38 cellular contexts compared by ENCODE assay signal in genomic region chr13:27774651-27775050, GRCh38. TPM values are rescaled to one million over a fixed set of nuclear protein-coding genes. Genes with fewer than 3 reads are reported as not detected.
A peak's percentile ranks its signal among the peaks of the same experiment; 100 is the strongest.
DNase-seq lines count a peak whose midpoint lies in the region; ATAC-seq, FAIRE-seq and TF ChIP-seq lines count a peak whose summit lies in the region.
"Had no signal": no experiment of that assay in that cellular context is flagged by ENCODE, and none has a peak within 500 bp of the region (broad histone marks: within the 10 kb centered on the region; RNA-seq: fewer than 3 reads in every experiment).

No MANE protein-coding gene starts in this region.

- H3K27me3 Mint-ChIP-seq in immature natural killer cell (ENCODE audit: low read depth in 3 of 3), result peaks cover 6 to 24% (median 10%) of the 10 kb centered on the region in 3 donors

- peaks cover 15% of the 10 kb centered on the region for H3K27me3 ChIP-seq in upper lobe of right lung
- H3K27me3 ChIP-seq: BLaER1 had no signal

- intact Hi-C loops in upper lobe of right lung (cut with DNase I), result no loop called here

- no peak for TF ChIP-seq POLR2A in GM12891 (IDR thresholded peaks at IDR 0.05; ENCODE audit: low read depth, low read length)

- no peak for FAIRE-seq in GM12891 (lab: Jason Lieb, UNC)
- FAIRE-seq: astrocyte had no signal

- H3K4me3 Mint-ChIP-seq in immature natural killer cell, result no peak overlapping the region
- H3K4me3 Mint-ChIP-seq: activated CD4-positive, alpha-beta T cell treated with anti-CD3 and anti-CD28 coated beads for 36 hours; dendritic cell treated with granulocyte-macrophage colony-stimulating factor and Interleukin-4, amounts not matched to agents 40 ng/mL and 50 ng/mL, for 4 days; neural progenitor cell; T-helper 17 cell had no signal

- TF ChIP-seq CTCF in upper lobe of right lung (IDR thresholded peaks at IDR 0.05), result no peak

- no peaks in the 10 kb centered on the region for H3K36me3 ChIP-seq in upper lobe of right lung
- H3K36me3 ChIP-seq: BLaER1, esophagus squamous epithelium, neural progenitor cell, suprapubic skin had no signal

- H3K27ac Mint-ChIP-seq in immature natural killer cell, result no peak overlapping the region
- H3K27ac Mint-ChIP-seq: activated CD4-positive, alpha-beta T cell treated with anti-CD3 and anti-CD28 coated beads for 36 hours; dendritic cell treated with granulocyte-macrophage colony-stimulating factor and Interleukin-4, amounts not matched to agents 40 ng/mL and 50 ng/mL, for 4 days; neural progenitor cell; T-helper 17 cell had no signal

- no peaks in the 10 kb centered on the region for H3K9me3 Mint-ChIP-seq in immature natural killer cell
- H3K9me3 Mint-ChIP-seq: dendritic cell treated with granulocyte-macrophage colony-stimulating factor and Interleukin-4, amounts not matched to agents 40 ng/mL and 50 ng/mL, for 4 days had no signal

- no peak overlapping the region for H3K4me3 ChIP-seq in upper lobe of right lung
- H3K4me3 ChIP-seq: BLaER1, esophagus squamous epithelium, hepatocyte, neural progenitor cell, suprapubic skin had no signal

- no peaks in the 10 kb centered on the region for H3K36me3 Mint-ChIP-seq in immature natural killer cell
- H3K36me3 Mint-ChIP-seq: neural progenitor cell had no signal

- peak; percentile 33 for ATAC-seq in HG02885 (IDR thresholded peaks at IDR 0.05; ENCODE audit: poor library complexity, unreplicated experiment)
- ATAC-seq in upper lobe of right lung, result no peak
- no peak for ATAC-seq in HG03520 (IDR thresholded peaks at IDR 0.05; ENCODE audit: unreplicated experiment)
- ATAC-seq: activated CD4-positive, alpha-beta T cell treated with anti-CD3 and anti-CD28 coated beads for 36 hours; left colon; sciatic nerve; SK-N-SH treated with all-trans-retinoic acid at 6 μM for 48 hours; T-helper 17 cell had no signal

- DNase-seq in GM12891 (ENCODE audit: insufficient read length, low spot score) (no peak), NOMO-1 treated with dmso at 0.1 percent for 144 hours (lab: John Stamatoyannopoulos, UW; ENCODE audit: unreplicated experiment) (peak; percentile 68), germinal center (ENCODE audit: low spot score) (peak; percentile 25), DMS53 treated with DMSO at 0.1 percent for 48 hours (lab: John Stamatoyannopoulos, UW; ENCODE audit: unreplicated experiment) (no peak), upper lobe of right lung (no peak), immature natural killer cell (no peak)
- DNase-seq: ACHN; activated CD4-positive, alpha-beta T cell treated with anti-CD3 and anti-CD28 coated beads for 36 hours; activated gamma-delta T cell; activated T-cell treated with anti-CD3 and anti-CD28 coated beads, Interleukin-2, amount 50 U/mL, for 1 hour; central memory CD4-positive, alpha-beta T cell; COR-L47; DMS79; esophagus squamous epithelium; foreskin melanocyte; GDM1; HCEC 1CT; left colon; mammary epithelial cell; NCI-H1048; NCI-H187 treated with DMSO at 0.1 percent for 48 hours; NCI-H524 treated with DMSO at 0.1 percent for 48 hours; stimulated activated CD4-positive, alpha-beta T cell treated with anti-CD3 and anti-CD28 coated beads, Interleukin-12 subunit alpha, Interleukin-12 subunit beta, amount 100 ng/mL, for 4 hours; stimulated activated CD4-positive, alpha-beta T cell treated with anti-CD3 and anti-CD28 coated beads, Interleukin-4, amount 100 ng/mL, for 4 hours; stimulated activated naive CD4-positive, alpha-beta T cell; T-helper 17 cell had no signal

- no peaks in the 10 kb centered on the region for H3K4me1 Mint-ChIP-seq in immature natural killer cell
- H3K4me1 Mint-ChIP-seq: activated CD4-positive, alpha-beta T cell treated with anti-CD3 and anti-CD28 coated beads for 36 hours had no signal

- no peaks in the 10 kb centered on the region for H3K9me3 ChIP-seq in upper lobe of right lung
- H3K9me3 ChIP-seq: BLaER1, esophagus squamous epithelium, suprapubic skin had no signal

- no peaks in the 10 kb centered on the region for H3K4me1 ChIP-seq in upper lobe of right lung
- H3K4me1 ChIP-seq: esophagus squamous epithelium, parathyroid adenoma, suprapubic skin had no signal

- H3K27ac ChIP-seq in upper lobe of right lung, result no peak overlapping the region
- H3K27ac ChIP-seq: BLaER1, esophagus squamous epithelium, hepatocyte, neural progenitor cell, parathyroid adenoma, suprapubic skin had no signal

TF ChIP-seq in GM12891, 5 proteins besides CTCF, POLR2A, EP300 and RAD21:
- TF ChIP-seq SPI1 (IDR thresholded peaks at IDR 0.05; ENCODE audit: low read depth, low read length) (peak; percentile 69), POU2F2 (IDR thresholded peaks at IDR 0.05; ENCODE audit: low read depth, low read length) (no peak), PAX5 (IDR thresholded peaks at IDR 0.05; ENCODE audit: insufficient read depth, low read length, severe bottlenecking) (no peak), TAF1 (IDR thresholded peaks at IDR 0.05; ENCODE audit: low read depth, low read length) (no peak), POLR2AphosphoS5 (IDR thresholded peaks at IDR 0.05; ENCODE audit: low read depth, low read length) (no peak)

RNA-seq across cellular contexts. Expression of gene GSX1, which starts 17.6 kb away (rescaled TPM):
- polyA plus RNA-seq in GM12891 (2012; ENCODE audit: low read depth, missing spikeins), result not detected
- total RNA-seq in upper lobe of right lung, result not detected
- polyA plus RNA-seq in immature natural killer cell, result not detected
- total RNA-seq: activated CD4-positive, alpha-beta T cell treated with anti-CD3 and anti-CD28 coated beads for 36 hours; astrocyte; esophagus squamous epithelium; hepatocyte; left colon; mammary epithelial cell; sciatic nerve; suprapubic skin; T-helper 17 cell; ureter had no signal
- polyA plus RNA-seq: hepatocyte, mammary epithelial cell had no signal

Comparison
In these comparisons a context has a peak if more than half of its experiments do, and no peak if none do; other contexts are left out.
1. DNase-seq: peak in NOMO-1 treated with dmso at 0.1 percent for 144 hours (single experiment) and germinal center (single experiment); none in GM12891 (single experiment), DMS53 treated with DMSO at 0.1 percent for 48 hours (single experiment), upper lobe of right lung (single experiment) and immature natural killer cell (0 of 3).